In genomic region chr15:101103589-101103988, GRCh38 we compare ENCODE assay signal across 24 cellular contexts.
"Had no signal": no experiment of that assay in that cellular context is flagged by ENCODE, and none has a peak within 500 bp of the region (broad histone marks: within the 10 kb centered on the region; RNA-seq: fewer than 3 reads in every experiment).

No MANE protein-coding gene starts in this region.

- H3K27me3 Mint-ChIP-seq: activated CD4-positive, alpha-beta T cell treated with anti-CD3 and anti-CD28 coated beads for 36 hours had no signal

- DNase-seq: activated CD4-positive, alpha-beta memory T cell treated with anti-CD3 and anti-CD28 coated beads, Interleukin-2, amount 10 ng/mL, durations not matched to agents 7 days and 5 days; activated CD4-positive, alpha-beta T cell treated with anti-CD3 and anti-CD28 coated beads for 36 hours; activated CD4-positive, alpha-beta T cell treated with anti-CD3 and anti-CD28 coated beads, Interleukin-2, amount 50 U/mL, for 1 hour; activated naive CD4-positive, alpha-beta T cell treated with anti-CD3 and anti-CD28 coated beads, Interleukin-2, amount 50 U/mL, for 16 hours; activated T-cell treated with anti-CD3 and anti-CD28 coated beads for 4 hours; caudate nucleus; KG1; MV-4-11; NCI-H1092 treated with DMSO at 0.1 percent for 48 hours; NCI-H1417 treated with DMSO at 0.1 percent for 48 hours; NCI-H1694; NCI-H2029; NCI-H510A treated with DMSO at 0.1 percent for 48 hours; NCI-H69; NK-92 treated with Interleukin-12 subunit alpha and Interleukin-12 subunit beta, amount 100 ng/mL, for 24 hours; OCI-M1; RPMI8226; SK-N-SH; T-helper 1 cell had no signal

- H3K4me3 ChIP-seq: breast epithelium, SJCRH30 had no signal

- H3K4me1 Mint-ChIP-seq: activated CD4-positive, alpha-beta T cell treated with anti-CD3 and anti-CD28 coated beads for 36 hours had no signal

- H3K4me2 ChIP-seq: SK-N-SH had no signal

- H3K27ac Mint-ChIP-seq: activated CD4-positive, alpha-beta memory T cell treated with anti-CD3 and anti-CD28 coated beads, Interleukin-2, amount 10 ng/mL, durations not matched to agents 7 days and 5 days; activated CD4-positive, alpha-beta T cell treated with anti-CD3 and anti-CD28 coated beads for 36 hours had no signal

- H3K9me2 ChIP-seq: SK-N-SH had no signal

- H3K27ac ChIP-seq: breast epithelium, VCaP had no signal

- H3K36me3 ChIP-seq: breast epithelium, SJCRH30 had no signal

- H3K9ac ChIP-seq: SK-N-SH had no signal

- H3K4me3 Mint-ChIP-seq: activated CD4-positive, alpha-beta memory T cell treated with anti-CD3 and anti-CD28 coated beads, Interleukin-2, amount 10 ng/mL, durations not matched to agents 7 days and 5 days; activated CD4-positive, alpha-beta T cell treated with anti-CD3 and anti-CD28 coated beads for 36 hours had no signal

- ATAC-seq: activated CD4-positive, alpha-beta T cell treated with anti-CD3 and anti-CD28 coated beads for 36 hours; Panc1; Right ventricle myocardium inferior had no signal

- H3K4me1 ChIP-seq: breast epithelium had no signal

- H3K27me3 ChIP-seq: breast epithelium, SJCRH30 had no signal

- H3K9me3 ChIP-seq: breast epithelium, SJCRH30, SK-N-SH had no signal
